ENCODE assay signal across 8 cellular contexts in the genomic region with DNA sequence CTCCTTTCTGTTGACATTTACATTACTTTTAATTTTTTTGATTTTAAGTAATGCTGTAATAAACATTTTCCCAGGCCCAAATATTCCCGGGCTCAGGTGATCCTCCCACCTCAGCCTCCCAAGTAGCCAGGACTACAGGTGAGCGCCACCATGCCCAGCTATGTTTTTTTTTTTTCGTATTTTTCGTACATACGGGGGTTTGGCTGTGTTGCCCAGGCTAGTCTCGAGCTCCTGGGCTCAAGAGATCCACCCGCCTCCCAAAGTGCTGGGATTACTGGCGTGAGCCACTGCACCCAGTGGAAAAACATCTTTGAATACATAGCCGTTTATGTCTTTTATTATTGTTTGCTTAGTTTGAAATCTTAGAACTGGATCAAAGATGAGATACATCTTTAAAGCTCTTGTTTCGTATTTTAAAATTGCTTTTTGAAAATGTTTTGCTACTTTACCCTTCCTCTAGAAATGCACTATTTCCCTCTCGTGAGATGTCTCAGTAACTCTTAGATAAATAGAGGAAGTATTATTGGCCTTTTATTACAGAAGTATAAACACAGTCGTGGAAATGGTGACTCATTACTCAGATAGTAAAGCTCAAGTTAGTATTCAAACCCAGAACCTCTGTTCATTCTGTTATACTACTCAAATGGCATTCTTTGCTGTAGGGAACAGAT. TPM values are rescaled to one million over a fixed set of nuclear protein-coding genes. Genes with fewer than 3 reads are reported as not detected.
DNase-seq lines count a peak whose midpoint lies in the region; ATAC-seq, FAIRE-seq and TF ChIP-seq lines count a peak whose summit lies in the region.

No MANE protein-coding gene starts in this region.

- dilution Hi-C loops in endothelial cell of umbilical vein (cut with MboI; ENCODE audit: extremely low pct_ligation_motif_present, low sequenced_read_pairs) = no loop called here

- no TSS peak for BruUV-seq in endothelial cell of umbilical vein (replicated peaks; lab: Mats Ljungman, UMichigan)

- H3K9me1 ChIP-seq in endothelial cell of umbilical vein (replicated peaks; ENCODE audit: control insufficient read depth, extremely low read depth, insufficient read depth, low read length) = no peaks in the 10 kb centered on the region

- H3K27ac ChIP-seq in endothelial cell of umbilical vein (ENCODE audit: insufficient read depth, low read depth, low read length) (peak overlapping the region; percentile 48), neutrophil (peak overlapping the region; percentile 100)

- peaks cover 65% of the 10 kb centered on the region for H3K79me2 ChIP-seq in endothelial cell of umbilical vein (ENCODE audit: control insufficient read depth, insufficient read depth, low read length)

- POLR2A ChIA-PET in endothelial cell of umbilical vein (lab: Charles Lee) = interaction anchor here (1.0 kb wide), 1 partner anchor 588 kb away, joined by 3 read pairs; no protein-coding TSS in a partner anchor

- H3K4me1 ChIP-seq in endothelial cell of umbilical vein (ENCODE audit: control insufficient read depth, extremely low read depth, insufficient read depth, low read length) (peaks cover 32% of the 10 kb centered on the region), neutrophil (ENCODE audit: control insufficient read depth in 1 of 2, insufficient read depth in 1 of 2, low read depth in 1 of 2, low read length in 1 of 2) (peaks cover 55 to 63% of the 10 kb centered on the region in 2 experiments)

- intact Hi-C loops in endothelial cell of umbilical vein (cut with micrococcal nuclease) (loop anchor here (5.0 to 10.0 kb wide), 3 partner anchors 51 to 354 kb away; partner anchors contain the start of gene LPIN2), head of caudate nucleus (cut with DNase I) (loop anchor here (5.0 kb wide), 1 partner anchor 86 kb away; the partner anchor contains the start of genes METTL4 and NDC80)

- DNase-seq in A172 (ENCODE audit: low spot score) = peak; percentile 46
- DNase-seq in GM12865 (ENCODE audit: low read depth) = peak; percentile 31
- DNase-seq in RPMI8226 = peak; percentile 48
- DNase-seq in endothelial cell of umbilical vein (ENCODE audit: low read depth, low spot score) = peak; percentile 87
- DNase-seq in head of caudate nucleus = no peak
- no peak for DNase-seq in cerebellar cortex (ENCODE audit: low spot score)

- no peaks in the 10 kb centered on the region for H3K27me3 ChIP-seq in endothelial cell of umbilical vein (ENCODE audit: control insufficient read depth in 2 of 2, insufficient read depth in 2 of 2, low read length in 2 of 2)
- H3K27me3 ChIP-seq in neutrophil = no peaks in the 10 kb centered on the region

- no peak overlapping the region for H2AFZ ChIP-seq in endothelial cell of umbilical vein (ENCODE audit: low read depth, low read length)

- no peak for TF ChIP-seq POLR2A in endothelial cell of umbilical vein (IDR thresholded peaks at IDR 0.05; ENCODE audit: low read depth, low read length)

- H3K4me2 ChIP-seq in endothelial cell of umbilical vein (ENCODE audit: insufficient read depth, low read length) = peak overlapping the region; percentile 97

- CTCF ChIA-PET in endothelial cell of umbilical vein (lab: Charles Lee) = interaction anchor here (1.0 to 1.4 kb wide), 3 partner anchors 16 to 108 kb away, joined by 3 to 6 read pairs (median 4); no protein-coding TSS in a partner anchor

- peak; percentile 71 for FAIRE-seq in endothelial cell of umbilical vein (lab: Jason Lieb, UNC)

- no peak for TF ChIP-seq CTCF in GM12865 (IDR thresholded peaks at IDR 0.05; ENCODE audit: insufficient read depth, low read depth, low read length, missing control alignments)
- no peak for TF ChIP-seq CTCF in endothelial cell of umbilical vein (IDR thresholded peaks at IDR 0.05; ENCODE audit: extremely low read depth in 1 of 2, insufficient read depth in 1 of 2, low read depth in 1 of 2, low read length in 2 of 2)
- TF ChIP-seq CTCF in neutrophil (IDR thresholded peaks at IDR 0.05) = no peak

- H3K36me3 ChIP-seq in endothelial cell of umbilical vein (ENCODE audit: control insufficient read depth in 2 of 2, extremely low read depth in 1 of 2, insufficient read depth in 2 of 2, low read length in 2 of 2) (no peaks in the 10 kb centered on the region), neutrophil (peaks cover 31% of the 10 kb centered on the region)

- H3K4me3 ChIP-seq in GM12865 (ENCODE audit: low read depth, low read length) = peak overlapping the region; percentile 87
- H3K4me3 ChIP-seq in endothelial cell of umbilical vein (replicated peaks in 1 of 3; ENCODE audit: insufficient read depth in 1 of 3, low read depth in 1 of 3, low read length in 3 of 3) = peak overlapping the region in 2 of 3 experiments; percentile 2 to 78
- H3K4me3 ChIP-seq in neutrophil (ENCODE audit: low read depth in 1 of 2, low read length in 1 of 2) = peak overlapping the region; percentile 94 to 97

- H4K20me1 ChIP-seq in endothelial cell of umbilical vein (replicated peaks; ENCODE audit: control insufficient read depth, extremely low read depth, insufficient read depth, low read length) = peaks cover 3% of the 10 kb centered on the region

- H3K9ac ChIP-seq in endothelial cell of umbilical vein (replicated peaks; ENCODE audit: extremely low read depth, insufficient read depth, low read length) = peak overlapping the region; percentile 35

- no peaks in the 10 kb centered on the region for H3K9me3 ChIP-seq in endothelial cell of umbilical vein (replicated peaks; ENCODE audit: control insufficient read depth, insufficient read depth, low read length)
- no peaks in the 10 kb centered on the region for H3K9me3 ChIP-seq in neutrophil

- ATAC-seq in esophagus mucosa = no peak

TF ChIP-seq in endothelial cell of umbilical vein, 7 proteins besides CTCF, POLR2A, EP300 and RAD21:
- no peak for TF ChIP-seq POLR2AphosphoS5 (IDR thresholded peaks at IDR 0.05; ENCODE audit: insufficient read depth, low read depth, low read length)
- peak; percentile 87 for TF ChIP-seq FOS (IDR thresholded peaks at IDR 0.05; ENCODE audit: borderline replicate concordance, insufficient read depth, low read length)
- TF ChIP-seq JUN (IDR thresholded peaks at IDR 0.05; ENCODE audit: borderline replicate concordance, insufficient read depth, insufficient read length, low read depth) = peak; percentile 90
TF ChIP-seq in endothelial cell of umbilical vein: peak in this region for 2.

RNA-seq across cellular contexts. Expression of gene SMCHD1, which starts 2.4 kb away (rescaled TPM):
- total RNA-seq in A172 (2014; rRNA removed; shearing (Covaris generic)) = 53.7 and 78.3 TPM in 2 replicates
- 36.2 and 39.9 TPM in 2 replicates for total RNA-seq in endothelial cell of umbilical vein
- polyA plus RNA-seq in endothelial cell of umbilical vein = 4.6 and 7.4 TPM in 2 replicates
- 8.4 and 9.7 TPM in 2 replicates for polyA plus RNA-seq in endothelial cell of umbilical vein (2011; cell fraction: cytosol; rRNA removed)
- 31.6 and 42.1 TPM in 2 replicates for polyA plus RNA-seq in endothelial cell of umbilical vein (2011; cell fraction: nucleus; rRNA removed)
- polyA plus RNA-seq in endothelial cell of umbilical vein (2012) = 14.2 and 17.7 TPM in 2 replicates
- 34.5 and 41.3 TPM in 2 replicates for polyA minus RNA-seq in endothelial cell of umbilical vein
- polyA minus RNA-seq in endothelial cell of umbilical vein (2011; cell fraction: cytosol; rRNA and poly(A)+ RNA removed) = 35.9 TPM
- polyA minus RNA-seq in endothelial cell of umbilical vein (2011; cell fraction: nucleus; rRNA and poly(A)+ RNA removed) = 106 and 128 TPM in 2 replicates
- 20.9 TPM for total RNA-seq in esophagus mucosa

Comparison
In these comparisons a context has a peak if more than half of its experiments do, and no peak if none do; other contexts are left out.
1. DNase-seq: peak in A172 (single experiment), GM12865 (single experiment), RPMI8226 (single experiment) and endothelial cell of umbilical vein (single experiment); none in head of caudate nucleus (0 of 42) and cerebellar cortex (single experiment).
2. H3K4me3 ChIP-seq: peak in every context shown above with its lines; median percentile 96 in neutrophil; 87 in GM12865; 40 in endothelial cell of umbilical vein.